Comparison of ENCODE assay signal across 16 cellular contexts in the genomic region with DNA sequence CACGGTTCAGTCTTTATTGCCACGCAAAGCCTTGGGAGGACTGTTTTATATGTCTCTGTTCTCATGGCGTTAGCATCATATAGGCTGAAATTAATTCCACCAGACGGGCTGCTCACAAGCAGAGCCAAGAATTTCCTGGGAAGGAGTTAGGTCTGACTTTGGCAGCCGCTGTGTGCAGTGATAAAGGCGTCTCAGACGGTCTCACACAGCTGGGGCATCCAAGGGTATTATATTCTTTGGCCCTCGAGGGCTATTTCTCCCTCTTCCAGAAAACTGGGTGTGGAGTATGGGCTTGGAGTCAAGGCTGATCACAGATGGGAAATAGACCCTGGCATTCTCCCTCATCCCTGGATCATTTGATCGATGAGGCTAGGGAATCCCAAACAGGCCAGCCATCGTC. TPM values are rescaled to one million over a fixed set of nuclear protein-coding genes. Genes with fewer than 3 reads are reported as not detected.
DNase-seq lines count a peak whose midpoint lies in the region; ATAC-seq and TF ChIP-seq lines count a peak whose summit lies in the region.
"Had no signal": no experiment of that assay in that cellular context is flagged by ENCODE, and none has a peak within 500 bp of the region (broad histone marks: within the 10 kb centered on the region; RNA-seq: fewer than 3 reads in every experiment).

No MANE protein-coding gene starts in this region.

- H3K27ac Mint-ChIP-seq in stimulated activated memory B cell treated with anti-CD40 and anti-IgM and Interleukin-4, amounts not matched to agents 10 μg/mL and 1 μg/mL and 100 μg/mL, for 72 hours: no peak overlapping the region
- H3K27ac Mint-ChIP-seq: CD4-positive, alpha-beta memory T cell; H9 had no signal

- TF ChIP-seq CTCF in hepatocyte (IDR thresholded peaks at IDR 0.05; ENCODE audit: poor library complexity): no peak
- no peak for TF ChIP-seq CTCF in GM10266 (IDR thresholded peaks at IDR 0.05; ENCODE audit: control insufficient read depth, insufficient read depth, low read depth, missing control alignments)

- H3K36me3 Mint-ChIP-seq in stimulated activated memory B cell treated with anti-CD40 and anti-IgM and Interleukin-4, amounts not matched to agents 10 μg/mL and 1 μg/mL and 100 μg/mL, for 72 hours: peaks cover 6% of the 10 kb centered on the region
- H3K36me3 Mint-ChIP-seq: CD4-positive, alpha-beta memory T cell had no signal

- H2AFZ ChIP-seq in hepatocyte: no peak overlapping the region

- ATAC-seq in stimulated activated memory B cell treated with anti-CD40 and anti-IgM and Interleukin-4, amounts not matched to agents 10 μg/mL and 1 μg/mL and 100 μg/mL, for 72 hours: peak; percentile 14
- ATAC-seq: A549, HepG2 had no signal

- H3K9me3 Mint-ChIP-seq in stimulated activated memory B cell treated with anti-CD40 and anti-IgM and Interleukin-4, amounts not matched to agents 10 μg/mL and 1 μg/mL and 100 μg/mL, for 72 hours: peaks cover 14% of the 10 kb centered on the region

- no peaks in the 10 kb centered on the region for H3K4me1 Mint-ChIP-seq in stimulated activated memory B cell treated with anti-CD40 and anti-IgM and Interleukin-4, amounts not matched to agents 10 μg/mL and 1 μg/mL and 100 μg/mL, for 72 hours
- H3K4me1 Mint-ChIP-seq: CD4-positive, alpha-beta memory T cell had no signal

- H3K9me3 ChIP-seq in MG63 (no peaks in the 10 kb centered on the region), adipocyte (ENCODE audit: control insufficient read depth, low read length) (no peaks in the 10 kb centered on the region), hepatocyte (ENCODE audit: low read depth) (no peaks in the 10 kb centered on the region)
- H3K9me3 ChIP-seq: A549, BE2C had no signal

- no peaks in the 10 kb centered on the region for H4K20me1 ChIP-seq in hepatocyte (ENCODE audit: insufficient read depth, poor library complexity, severe bottlenecking)

- H3K4me1 ChIP-seq in adipocyte (ENCODE audit: control insufficient read depth, insufficient read depth, low read length) (peaks cover 18% of the 10 kb centered on the region), hepatocyte (ENCODE audit: insufficient read depth) (peaks cover 21% of the 10 kb centered on the region)
- H3K4me1 ChIP-seq: A549, BE2C had no signal

- H3K79me2 ChIP-seq in hepatocyte: no peaks in the 10 kb centered on the region

- 55% methylated on average over 10 of the region's 10 CpGs for WGBS in hepatocyte (ENCODE audit: low lambda C conversion rate, missing lambda C conversion rate)

- H3K36me3 ChIP-seq in MG63 (no peaks in the 10 kb centered on the region), adipocyte (ENCODE audit: control insufficient read depth, insufficient read depth, low read length, severe bottlenecking) (no peaks in the 10 kb centered on the region), hepatocyte (replicated peaks; ENCODE audit: insufficient read depth, low read depth) (no peaks in the 10 kb centered on the region)
- H3K36me3 ChIP-seq: BE2C had no signal

- DNase-seq in MG63 (peak; percentile 15), adipocyte (ENCODE audit: low read depth) (peak; percentile 48), hepatocyte (ENCODE audit: low spot score) (peak; percentile 22), hippocampal formation (lab: John Stamatoyannopoulos, UW) (no peak), GM10266 (ENCODE audit: extremely low spot score) (no peak)
- DNase-seq in activated CD4-positive, alpha-beta T cell treated with anti-CD3 and anti-CD28 coated beads for 48 hours: no peak
- DNase-seq: BE2C; CD4-positive, alpha-beta memory T cell; DMS79; GOT3; H9 had no signal

- no peak overlapping the region for H3K4me3 ChIP-seq in MG63
- H3K4me3 ChIP-seq in adipocyte (ENCODE audit: low read length): peak overlapping the region; percentile 10
- no peak overlapping the region for H3K4me3 ChIP-seq in hepatocyte
- H3K4me3 ChIP-seq: A549 had no signal

- H3K4me3 Mint-ChIP-seq in stimulated activated memory B cell treated with anti-CD40 and anti-IgM and Interleukin-4, amounts not matched to agents 10 μg/mL and 1 μg/mL and 100 μg/mL, for 72 hours: no peak overlapping the region
- H3K4me3 Mint-ChIP-seq: CD4-positive, alpha-beta memory T cell; H9 had no signal

- peak overlapping the region; percentile 66 for H3K9ac ChIP-seq in adipocyte (ENCODE audit: low read length)

- H3K9me2 ChIP-seq in hepatocyte (replicated peaks; ENCODE audit: insufficient read depth): no peaks in the 10 kb centered on the region

- H3K27me3 Mint-ChIP-seq in stimulated activated memory B cell treated with anti-CD40 and anti-IgM and Interleukin-4, amounts not matched to agents 10 μg/mL and 1 μg/mL and 100 μg/mL, for 72 hours: peaks cover 7% of the 10 kb centered on the region

- H3K27me3 ChIP-seq in MG63 (no peaks in the 10 kb centered on the region), adipocyte (replicated peaks; ENCODE audit: control insufficient read depth, insufficient read depth, low read length) (no peaks in the 10 kb centered on the region), hepatocyte (no peaks in the 10 kb centered on the region)
- H3K27me3 ChIP-seq: BE2C had no signal

- H3K27ac ChIP-seq in hepatocyte: peak overlapping the region; percentile 84
- H3K27ac ChIP-seq: A549, C4-2B had no signal

- peak overlapping the region; percentile 33 for H3K4me2 ChIP-seq in hepatocyte
- H3K4me2 ChIP-seq: A549 had no signal

RNA-seq across cellular contexts. Expression of gene CYTL1, which starts 38.4 kb away (rescaled TPM):
- total RNA-seq in MG63 (2014; rRNA removed; shearing (Covaris generic); ENCODE audit: low replicate concordance): not detected in 2 replicates
- total RNA-seq in hepatocyte: 37.4 and 52.3 TPM in 2 replicates
- 39.1 and 55.4 TPM in 2 replicates for polyA plus RNA-seq in hepatocyte
- total RNA-seq: CD4-positive, alpha-beta memory T cell; G401; HepG2 had no signal
- polyA plus RNA-seq: A549; CD4-positive, alpha-beta memory T cell; HepG2 had no signal

Comparison
In these comparisons a context has a peak if more than half of its experiments do, and no peak if none do; other contexts are left out.
1. DNase-seq: peak in MG63 (single experiment), adipocyte (single experiment) and hepatocyte (single experiment); none in activated CD4-positive, alpha-beta T cell treated with anti-CD3 and anti-CD28 coated beads for 48 hours (single experiment), hippocampal formation (0 of 2) and GM10266 (single experiment).
2. RNA of gene CYTL1, which starts 38.4 kb away (total RNA-seq): 37.4 to 52.3 TPM in hepatocyte; not detected in MG63; every median in the first group is over 10 times any median in the second.